ENCODE assay signal across 23 cellular contexts in genomic region chr1:55006931-55007330, GRCh38. TPM values are rescaled to one million over a fixed set of nuclear protein-coding genes. Genes with fewer than 3 reads are reported as not detected.
"Had no signal": no experiment of that assay in that cellular context is flagged by ENCODE, and none has a peak within 500 bp of the region (broad histone marks: within the 10 kb centered on the region; RNA-seq: fewer than 3 reads in every experiment).

No MANE protein-coding gene starts in this region.

- H3K4me3 ChIP-seq: MG63, SJSA1, SK-N-MC had no signal

- H3K36me3 ChIP-seq: MG63, SJSA1 had no signal

- H3K9me3 ChIP-seq: MG63, SJSA1 had no signal

- H3K27me3 ChIP-seq: MG63, SJSA1 had no signal

- DNase-seq: Karpas-422, KG1, NCI-H1092, NCI-H1105 treated with DMSO at 0.1 percent for 48 hours, NCI-H1417 treated with DMSO at 0.1 percent for 48 hours, NCI-H187, NCI-H2029, NCI-H2081 treated with DMSO at 0.1 percent for 48 hours, NCI-H2171, NCI-H446, NCI-H510A, NCI-H524 treated with DMSO at 0.1 percent for 48 hours, NCI-H69, NCI-H774, Right ventricle myocardium superior, SIG-M5 had no signal

- H3K27ac ChIP-seq: HL-60, RWPE1, SJSA1, SK-N-MC had no signal

RNA-seq across cellular contexts. Expression of gene BSND, which starts 8.2 kb away (rescaled TPM):
- total RNA-seq: OCI-LY7, PC-3, Right ventricle myocardium superior, SJSA1 had no signal

RNA-seq across cellular contexts. Expression of gene TMEM61, which starts 26.5 kb away (rescaled TPM):
- total RNA-seq: OCI-LY7, SJSA1 had no signal

RNA-seq across cellular contexts. Expression of gene PCSK9, which starts 32.4 kb away (rescaled TPM):
- total RNA-seq: OCI-LY7, Right ventricle myocardium superior had no signal
